Comparison of ENCODE assay signal across 8 cellular contexts in the genomic region with DNA sequence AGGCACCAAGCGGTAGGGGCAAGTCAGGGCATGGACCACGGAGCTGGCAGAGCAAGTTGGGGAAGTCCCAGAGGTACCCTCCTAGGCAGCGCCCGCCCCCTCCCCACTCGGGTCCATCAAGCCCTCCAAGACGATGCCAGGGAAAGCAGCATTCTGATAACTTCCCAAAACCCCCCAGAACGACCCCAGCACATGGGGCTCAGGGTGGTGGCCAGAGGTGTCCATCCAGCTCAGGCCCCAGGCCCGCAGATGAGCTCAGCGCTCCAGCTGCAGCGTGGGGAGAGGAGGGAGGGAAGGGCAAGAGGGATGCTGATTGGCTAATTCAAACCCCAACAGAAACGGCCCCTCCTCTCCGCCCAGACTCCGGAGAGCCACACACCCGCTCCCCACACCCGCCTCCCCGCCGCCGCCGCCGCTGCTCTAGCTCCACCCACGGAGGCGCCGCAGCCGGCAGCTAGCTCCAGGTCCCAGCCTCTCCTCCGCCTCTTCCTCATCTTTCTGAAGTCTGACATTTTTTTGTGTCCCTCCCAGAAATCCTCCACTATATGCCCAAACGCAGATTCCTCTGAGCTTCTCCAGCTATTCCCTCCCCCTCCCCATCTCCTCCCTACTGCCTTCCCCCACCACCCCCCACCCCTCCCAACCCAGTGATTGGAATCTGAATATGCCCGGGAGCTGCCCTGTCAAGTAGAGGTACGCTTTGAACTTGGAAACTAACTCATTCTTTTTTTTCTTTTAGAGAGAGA. TPM values are rescaled to one million over a fixed set of nuclear protein-coding genes. Genes with fewer than 3 reads are reported as not detected.
DNase-seq lines count a peak whose midpoint lies in the region; ATAC-seq and TF ChIP-seq lines count a peak whose summit lies in the region.

No MANE protein-coding gene starts in this region.

- H3K4me2 ChIP-seq in smooth muscle cell = peak overlapping the region; percentile 73

- H3K27ac ChIP-seq in 22Rv1 = peak overlapping the region; percentile 83
- peak overlapping the region; percentile 70 for H3K27ac ChIP-seq in WERI-Rb-1
- peak overlapping the region; percentile 84 to 85 for H3K27ac ChIP-seq in breast epithelium
- H3K27ac ChIP-seq in smooth muscle cell (ENCODE audit: low read depth) = peak overlapping the region; percentile 60

- no peaks in the 10 kb centered on the region for H3K79me2 ChIP-seq in smooth muscle cell (ENCODE audit: low read depth)

- H2AFZ ChIP-seq in smooth muscle cell (ENCODE audit: low read depth) = no peak overlapping the region

- ATAC-seq in HG03066 (IDR thresholded peaks at IDR 0.05; ENCODE audit: low read depth, unreplicated experiment) = peak; percentile 82

- peaks cover 29% of the 10 kb centered on the region for H4K20me1 ChIP-seq in smooth muscle cell (ENCODE audit: low read depth)

- DNase-seq in NCI-H2171 (lab: John Stamatoyannopoulos, UW) (peak; percentile 97), WERI-Rb-1 (peak; percentile 94), breast epithelium (ENCODE audit: low spot score in 2 of 2) (peak; percentile 90 to 91), iPS-NIHi7 (ENCODE audit: extremely low spot score) (peak; percentile 100), smooth muscle cell (lab: John Stamatoyannopoulos, UW; ENCODE audit: unreplicated experiment) (peak; percentile 67)

- TF ChIP-seq CTCF in 22Rv1 (IDR thresholded peaks at IDR 0.05) (no peak), WERI-Rb-1 (IDR thresholded peaks at IDR 0.05; ENCODE audit: low read depth, low read length) (no peak), breast epithelium (IDR thresholded peaks at IDR 0.05) (no peak), smooth muscle cell (IDR thresholded peaks at IDR 0.05; ENCODE audit: borderline replicate concordance, insufficient read depth, poor library complexity, severe bottlenecking) (no peak)

- H3K9me3 ChIP-seq in WERI-Rb-1 (ENCODE audit: severe bottlenecking) (no peaks in the 10 kb centered on the region), breast epithelium (no peaks in the 10 kb centered on the region), smooth muscle cell (replicated peaks; ENCODE audit: low read depth) (no peaks in the 10 kb centered on the region)

- H3F3A ChIP-seq in smooth muscle cell (ENCODE audit: low read depth) = no peaks in the 10 kb centered on the region

- intact Hi-C loops in breast epithelium (cut with DNase I; ENCODE audit: low total_unique reads) = no loop called here

- H3K27me3 ChIP-seq in WERI-Rb-1 (ENCODE audit: insufficient read depth, low read depth, severe bottlenecking) (no peaks in the 10 kb centered on the region), breast epithelium (no peaks in the 10 kb centered on the region), smooth muscle cell (ENCODE audit: low read depth) (no peaks in the 10 kb centered on the region)

- TF ChIP-seq POLR2A in GM18526 (IDR thresholded peaks at IDR 0.05; ENCODE audit: extremely low read depth, insufficient read length) (peak; percentile 61), breast epithelium (IDR thresholded peaks at IDR 0.05) (no peak)

- peak overlapping the region; percentile 20 for H3K9ac ChIP-seq in smooth muscle cell (ENCODE audit: low read depth)

- H3K36me3 ChIP-seq in WERI-Rb-1 (peaks cover 33% of the 10 kb centered on the region), breast epithelium (no peaks in the 10 kb centered on the region), smooth muscle cell (ENCODE audit: low read depth) (no peaks in the 10 kb centered on the region)

- H3K4me3 ChIP-seq in WERI-Rb-1 (ENCODE audit: low read depth, low read length) (no peak overlapping the region), breast epithelium (peak overlapping the region in 2 of 3 donors; percentile 31 to 51), smooth muscle cell (peak overlapping the region; percentile 39)

- 9% methylated on average over 22 of the region's 28 CpGs for WGBS in smooth muscle cell (ENCODE audit: low lambda C conversion rate)

- H3K4me1 ChIP-seq in breast epithelium = peaks cover 0 to 10% of the 10 kb centered on the region in 2 donors
- H3K4me1 ChIP-seq in smooth muscle cell (ENCODE audit: low read depth) = peaks cover 6% of the 10 kb centered on the region

RNA-seq across cellular contexts. Expression of gene TLDC2, which starts 40.3 kb away (rescaled TPM):
- total RNA-seq in breast epithelium (1 to 10 TPM in 1 of 3 donors, not detected in 2; 1.1 TPM), smooth muscle cell (not detected in 2 replicates)
- not detected in 2 replicates for polyA plus RNA-seq in smooth muscle cell
